In genomic region chr6:106511274-106512047, GRCh38 we compare ENCODE assay signal across 8 cellular contexts.
A peak's percentile ranks its signal among the peaks of the same experiment; 100 is the strongest.
DNase-seq lines count a peak whose midpoint lies in the region; ATAC-seq and TF ChIP-seq lines count a peak whose summit lies in the region.

No MANE protein-coding gene starts in this region.

- TF ChIP-seq CTCF in AG10803 (conservative IDR thresholded peaks at IDR 0.05; ENCODE audit: low read length): no peak; the same call in 1 of the 2 replicates
- no peak for TF ChIP-seq CTCF in Peyer's patch (IDR thresholded peaks at IDR 0.05)
- no peak for TF ChIP-seq CTCF in brain microvascular endothelial cell (IDR thresholded peaks at IDR 0.05; ENCODE audit: low read depth, low read length, missing control alignments)

- H3K27ac ChIP-seq in Peyer's patch (peak overlapping the region; percentile 90 to 98 (median 92)), brain microvascular endothelial cell (no peak overlapping the region)

- H3K27me3 ChIP-seq in Peyer's patch: no peaks in the 10 kb centered on the region
- peaks cover 17% of the 10 kb centered on the region for H3K27me3 ChIP-seq in brain microvascular endothelial cell (replicated peaks)

- no peak for TF ChIP-seq POLR2A in Peyer's patch (IDR thresholded peaks at IDR 0.05)

- H3K4me1 ChIP-seq in Peyer's patch: peaks cover 0 to 23% (median 7%) of the 10 kb centered on the region in 4 donors

- in situ Hi-C loops in brain microvascular endothelial cell (cut with HindIII; ENCODE audit: low pct_ligation_motif_present, low sequenced_read_pairs): no loop called here

- H3K36me3 ChIP-seq in Peyer's patch (no peaks in the 10 kb centered on the region), brain microvascular endothelial cell (replicated peaks) (no peaks in the 10 kb centered on the region)

- DNase-seq in AG10803 (ENCODE audit: low read depth) (peak; percentile 72), Peyer's patch (peak; percentile 59 to 71 (median 70)), brain microvascular endothelial cell (no peak), iris pigment epithelial cell (ENCODE audit: low read depth) (peak; percentile 15), RPMI8226 (no peak), amygdala (lab: John Stamatoyannopoulos, UW) (no peak)
- DNase-seq in stimulated activated CD4-positive, alpha-beta T cell treated with anti-CD3 and anti-CD28 coated beads, Interleukin-4, amount 100 ng/mL, for 24 hours: peak; percentile 46

- no peaks in the 10 kb centered on the region for H3K9me3 ChIP-seq in Peyer's patch

- peak; percentile 10 for ATAC-seq in GM21360 (IDR thresholded peaks at IDR 0.05; ENCODE audit: unreplicated experiment)

- H3K4me3 ChIP-seq in AG10803 (ENCODE audit: low read length): peak overlapping the region; percentile 78
- H3K4me3 ChIP-seq in Peyer's patch: peak overlapping the region; percentile 67 to 91 (median 74)
- peak overlapping the region; percentile 73 for H3K4me3 ChIP-seq in brain microvascular endothelial cell (ENCODE audit: low read depth, low read length)

Comparison
In these comparisons a context has a peak if more than half of its experiments do, and no peak if none do; other contexts are left out.
1. DNase-seq: peak in AG10803 (single experiment), Peyer's patch (3 of 3), iris pigment epithelial cell (single experiment) and stimulated activated CD4-positive, alpha-beta T cell treated with anti-CD3 and anti-CD28 coated beads, Interleukin-4, amount 100 ng/mL, for 24 hours (single experiment); none in brain microvascular endothelial cell (single experiment), RPMI8226 (single experiment) and amygdala (0 of 56).
2. Peak in every context shown above with its lines, with median percentiles within 50 percentile points of each other: H3K4me3 ChIP-seq.